In the genomic region with DNA sequence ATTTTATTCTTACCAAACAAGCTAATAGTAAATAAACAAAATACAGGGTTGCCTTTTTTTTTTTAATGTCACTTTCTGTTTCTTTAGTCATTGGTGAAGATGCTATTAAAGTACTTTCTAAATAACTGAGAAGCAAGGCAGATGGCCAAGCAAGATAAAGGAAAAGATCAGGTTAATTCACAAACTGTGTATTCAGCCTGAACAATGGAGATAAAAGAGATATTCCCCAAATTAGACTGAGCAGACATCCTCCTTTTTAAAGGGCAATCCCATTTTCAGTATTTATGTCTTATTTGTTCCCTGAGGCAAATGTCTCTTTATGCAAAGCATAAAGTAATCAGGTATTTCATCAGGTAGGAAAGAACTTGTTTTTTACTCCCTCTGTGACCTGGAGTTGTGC, we compare ENCODE assay signal across 1 cellular context.
TF ChIP-seq lines count a peak whose summit lies in the region.

No MANE protein-coding gene starts in this region.

TF ChIP-seq in K562, 482 proteins besides CTCF, POLR2A, EP300 and RAD21 (continued from another document):
- TF ChIP-seq, protein P1, sequence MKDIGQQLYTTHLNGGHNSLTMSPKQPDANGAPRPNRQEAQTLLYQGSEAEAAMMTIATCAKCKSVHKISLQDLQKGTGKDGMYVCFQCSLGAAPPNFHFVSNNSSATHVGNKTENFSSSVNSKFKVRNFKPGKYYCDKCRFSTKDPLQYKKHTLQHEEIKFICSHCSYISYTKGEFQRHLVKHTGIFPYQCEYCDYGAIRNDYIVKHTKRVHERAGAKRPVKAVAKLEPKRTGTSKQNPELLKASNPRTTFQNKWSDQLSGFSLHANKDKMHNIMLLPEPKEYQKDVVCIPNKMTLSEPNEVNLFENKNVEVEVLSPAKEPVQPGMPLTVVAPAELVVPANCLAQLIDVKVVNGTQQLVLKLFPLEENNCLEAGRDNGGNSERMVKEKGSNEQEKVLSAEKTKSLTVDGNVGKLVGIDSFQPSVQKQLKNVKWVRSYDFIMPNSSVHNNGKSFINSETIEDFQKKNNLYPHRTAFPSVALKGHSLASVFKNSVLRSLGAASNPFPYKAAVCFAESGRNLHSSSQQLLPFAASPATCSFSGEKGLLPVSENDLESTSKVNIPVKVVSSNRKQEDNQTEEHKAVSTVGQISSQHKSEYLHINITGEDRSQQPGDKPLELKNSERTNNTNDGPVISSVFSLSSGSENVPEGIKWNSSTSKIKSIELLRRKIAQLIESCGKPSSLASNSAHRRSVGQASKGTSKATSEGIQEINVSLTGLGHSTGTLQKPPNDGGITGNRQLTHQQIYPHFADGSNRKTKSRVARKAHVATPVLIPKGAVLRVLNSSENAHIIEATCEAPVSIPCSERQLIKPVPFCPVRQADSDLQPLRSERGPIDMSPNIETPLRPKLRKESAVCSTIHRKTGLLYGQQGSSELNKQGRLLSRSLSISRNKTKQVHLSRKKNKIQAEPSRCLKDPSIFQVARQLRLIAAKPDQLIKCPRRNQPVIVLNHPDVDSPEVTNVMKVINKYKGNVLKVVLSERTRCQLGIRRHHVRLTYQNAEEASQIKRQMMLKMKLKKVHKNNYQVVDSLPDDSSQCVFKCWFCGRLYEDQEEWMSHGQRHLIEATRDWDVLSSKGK (CRISPR knock-in tag; IDR thresholded peaks at IDR 0.05) = no peak
- TF ChIP-seq CBFA2T3 (IDR thresholded peaks at IDR 0.05) = peak; percentile 48
- TF ChIP-seq SETDB1 (IDR thresholded peaks at IDR 0.05; ENCODE audit: low read length) = no peak
- TF ChIP-seq SMARCE1 (IDR thresholded peaks at IDR 0.05) = no peak
- TF ChIP-seq MECOM (CRISPR knock-in tag; IDR thresholded peaks at IDR 0.05) = 0 out of 2 replicates have a peak, but pooled peaks have one; percentile 17
- TF ChIP-seq ZNF197 (CRISPR knock-in tag; IDR thresholded peaks at IDR 0.05; ENCODE audit: low read depth) = no peak
- TF ChIP-seq NCOA2 (IDR thresholded peaks at IDR 0.05; ENCODE audit: partially characterized antibody in 2 of 2) = no peak
- no peak for TF ChIP-seq TARDBP (IDR thresholded peaks at IDR 0.05)
- peak; percentile 57 for TF ChIP-seq NFIC (IDR thresholded peaks at IDR 0.05)
- TF ChIP-seq, protein P2, sequence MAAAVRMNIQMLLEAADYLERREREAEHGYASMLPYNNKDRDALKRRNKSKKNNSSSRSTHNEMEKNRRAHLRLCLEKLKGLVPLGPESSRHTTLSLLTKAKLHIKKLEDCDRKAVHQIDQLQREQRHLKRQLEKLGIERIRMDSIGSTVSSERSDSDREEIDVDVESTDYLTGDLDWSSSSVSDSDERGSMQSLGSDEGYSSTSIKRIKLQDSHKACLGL (CRISPR knock-in tag; IDR thresholded peaks at IDR 0.05; ENCODE audit: borderline replicate concordance, poor library complexity, severe bottlenecking) = no peak
- TF ChIP-seq, protein P3, sequence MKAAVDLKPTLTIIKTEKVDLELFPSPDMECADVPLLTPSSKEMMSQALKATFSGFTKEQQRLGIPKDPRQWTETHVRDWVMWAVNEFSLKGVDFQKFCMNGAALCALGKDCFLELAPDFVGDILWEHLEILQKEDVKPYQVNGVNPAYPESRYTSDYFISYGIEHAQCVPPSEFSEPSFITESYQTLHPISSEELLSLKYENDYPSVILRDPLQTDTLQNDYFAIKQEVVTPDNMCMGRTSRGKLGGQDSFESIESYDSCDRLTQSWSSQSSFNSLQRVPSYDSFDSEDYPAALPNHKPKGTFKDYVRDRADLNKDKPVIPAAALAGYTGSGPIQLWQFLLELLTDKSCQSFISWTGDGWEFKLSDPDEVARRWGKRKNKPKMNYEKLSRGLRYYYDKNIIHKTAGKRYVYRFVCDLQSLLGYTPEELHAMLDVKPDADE (conservative IDR thresholded peaks at IDR 0.05; ENCODE audit: control insufficient read depth, low read depth, low read length) = no peak
- TF ChIP-seq KAT7 (CRISPR knock-in tag; IDR thresholded peaks at IDR 0.05; ENCODE audit: borderline replicate concordance) = no peak
- TF ChIP-seq, protein P4, sequence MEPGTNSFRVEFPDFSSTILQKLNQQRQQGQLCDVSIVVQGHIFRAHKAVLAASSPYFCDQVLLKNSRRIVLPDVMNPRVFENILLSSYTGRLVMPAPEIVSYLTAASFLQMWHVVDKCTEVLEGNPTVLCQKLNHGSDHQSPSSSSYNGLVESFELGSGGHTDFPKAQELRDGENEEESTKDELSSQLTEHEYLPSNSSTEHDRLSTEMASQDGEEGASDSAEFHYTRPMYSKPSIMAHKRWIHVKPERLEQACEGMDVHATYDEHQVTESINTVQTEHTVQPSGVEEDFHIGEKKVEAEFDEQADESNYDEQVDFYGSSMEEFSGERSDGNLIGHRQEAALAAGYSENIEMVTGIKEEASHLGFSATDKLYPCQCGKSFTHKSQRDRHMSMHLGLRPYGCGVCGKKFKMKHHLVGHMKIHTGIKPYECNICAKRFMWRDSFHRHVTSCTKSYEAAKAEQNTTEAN (CRISPR knock-in tag; IDR thresholded peaks at IDR 0.05) = no peak
- TF ChIP-seq NONO (IDR thresholded peaks at IDR 0.05; ENCODE audit: low read depth in 2 of 2, low read length in 1 of 2) = no peak
- TF ChIP-seq, protein P5, sequence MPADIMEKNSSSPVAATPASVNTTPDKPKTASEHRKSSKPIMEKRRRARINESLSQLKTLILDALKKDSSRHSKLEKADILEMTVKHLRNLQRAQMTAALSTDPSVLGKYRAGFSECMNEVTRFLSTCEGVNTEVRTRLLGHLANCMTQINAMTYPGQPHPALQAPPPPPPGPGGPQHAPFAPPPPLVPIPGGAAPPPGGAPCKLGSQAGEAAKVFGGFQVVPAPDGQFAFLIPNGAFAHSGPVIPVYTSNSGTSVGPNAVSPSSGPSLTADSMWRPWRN (IDR thresholded peaks at IDR 0.05; ENCODE audit: low read depth) = no peak
- no peak for TF ChIP-seq XRCC3 (IDR thresholded peaks at IDR 0.05)
- TF ChIP-seq ZNF79 (CRISPR knock-in tag; IDR thresholded peaks at IDR 0.05; ENCODE audit: low read depth) = no peak
- TF ChIP-seq ZBED1 (IDR thresholded peaks at IDR 0.05) = no peak
- TF ChIP-seq, protein P6, sequence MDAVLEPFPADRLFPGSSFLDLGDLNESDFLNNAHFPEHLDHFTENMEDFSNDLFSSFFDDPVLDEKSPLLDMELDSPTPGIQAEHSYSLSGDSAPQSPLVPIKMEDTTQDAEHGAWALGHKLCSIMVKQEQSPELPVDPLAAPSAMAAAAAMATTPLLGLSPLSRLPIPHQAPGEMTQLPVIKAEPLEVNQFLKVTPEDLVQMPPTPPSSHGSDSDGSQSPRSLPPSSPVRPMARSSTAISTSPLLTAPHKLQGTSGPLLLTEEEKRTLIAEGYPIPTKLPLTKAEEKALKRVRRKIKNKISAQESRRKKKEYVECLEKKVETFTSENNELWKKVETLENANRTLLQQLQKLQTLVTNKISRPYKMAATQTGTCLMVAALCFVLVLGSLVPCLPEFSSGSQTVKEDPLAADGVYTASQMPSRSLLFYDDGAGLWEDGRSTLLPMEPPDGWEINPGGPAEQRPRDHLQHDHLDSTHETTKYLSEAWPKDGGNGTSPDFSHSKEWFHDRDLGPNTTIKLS (IDR thresholded peaks at IDR 0.05; ENCODE audit: borderline replicate concordance, low read depth) = no peak
- TF ChIP-seq, protein P7, sequence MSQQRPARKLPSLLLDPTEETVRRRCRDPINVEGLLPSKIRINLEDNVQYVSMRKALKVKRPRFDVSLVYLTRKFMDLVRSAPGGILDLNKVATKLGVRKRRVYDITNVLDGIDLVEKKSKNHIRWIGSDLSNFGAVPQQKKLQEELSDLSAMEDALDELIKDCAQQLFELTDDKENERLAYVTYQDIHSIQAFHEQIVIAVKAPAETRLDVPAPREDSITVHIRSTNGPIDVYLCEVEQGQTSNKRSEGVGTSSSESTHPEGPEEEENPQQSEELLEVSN (IDR thresholded peaks at IDR 0.05; ENCODE audit: borderline replicate concordance in 1 of 2, extremely low read depth in 1 of 2, insufficient read depth in 1 of 2, insufficient read length in 1 of 2, low read depth in 1 of 2, low read length in 1 of 2, poor library complexity in 1 of 2, severe bottlenecking in 1 of 2) = no peak
- TF ChIP-seq, protein P8, sequence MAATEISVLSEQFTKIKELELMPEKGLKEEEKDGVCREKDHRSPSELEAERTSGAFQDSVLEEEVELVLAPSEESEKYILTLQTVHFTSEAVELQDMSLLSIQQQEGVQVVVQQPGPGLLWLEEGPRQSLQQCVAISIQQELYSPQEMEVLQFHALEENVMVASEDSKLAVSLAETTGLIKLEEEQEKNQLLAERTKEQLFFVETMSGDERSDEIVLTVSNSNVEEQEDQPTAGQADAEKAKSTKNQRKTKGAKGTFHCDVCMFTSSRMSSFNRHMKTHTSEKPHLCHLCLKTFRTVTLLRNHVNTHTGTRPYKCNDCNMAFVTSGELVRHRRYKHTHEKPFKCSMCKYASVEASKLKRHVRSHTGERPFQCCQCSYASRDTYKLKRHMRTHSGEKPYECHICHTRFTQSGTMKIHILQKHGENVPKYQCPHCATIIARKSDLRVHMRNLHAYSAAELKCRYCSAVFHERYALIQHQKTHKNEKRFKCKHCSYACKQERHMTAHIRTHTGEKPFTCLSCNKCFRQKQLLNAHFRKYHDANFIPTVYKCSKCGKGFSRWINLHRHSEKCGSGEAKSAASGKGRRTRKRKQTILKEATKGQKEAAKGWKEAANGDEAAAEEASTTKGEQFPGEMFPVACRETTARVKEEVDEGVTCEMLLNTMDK (IDR thresholded peaks at IDR 0.05; ENCODE audit: borderline replicate concordance, insufficient read depth, low read depth, low read length, poor library complexity, severe bottlenecking) = no peak
- no peak for TF ChIP-seq BHLHE40 (IDR thresholded peaks at IDR 0.05; ENCODE audit: low read length)
- TF ChIP-seq ESRRA (IDR thresholded peaks at IDR 0.05; ENCODE audit: borderline replicate concordance, low read depth) = no peak
- TF ChIP-seq, protein P9, sequence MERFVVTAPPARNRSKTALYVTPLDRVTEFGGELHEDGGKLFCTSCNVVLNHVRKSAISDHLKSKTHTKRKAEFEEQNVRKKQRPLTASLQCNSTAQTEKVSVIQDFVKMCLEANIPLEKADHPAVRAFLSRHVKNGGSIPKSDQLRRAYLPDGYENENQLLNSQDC (CRISPR knock-in tag; IDR thresholded peaks at IDR 0.05) = no peak
- TF ChIP-seq KDM5B (IDR thresholded peaks at IDR 0.05; ENCODE audit: insufficient replicate concordance, low read depth, low read length) = no peak
- TF ChIP-seq, protein P10, sequence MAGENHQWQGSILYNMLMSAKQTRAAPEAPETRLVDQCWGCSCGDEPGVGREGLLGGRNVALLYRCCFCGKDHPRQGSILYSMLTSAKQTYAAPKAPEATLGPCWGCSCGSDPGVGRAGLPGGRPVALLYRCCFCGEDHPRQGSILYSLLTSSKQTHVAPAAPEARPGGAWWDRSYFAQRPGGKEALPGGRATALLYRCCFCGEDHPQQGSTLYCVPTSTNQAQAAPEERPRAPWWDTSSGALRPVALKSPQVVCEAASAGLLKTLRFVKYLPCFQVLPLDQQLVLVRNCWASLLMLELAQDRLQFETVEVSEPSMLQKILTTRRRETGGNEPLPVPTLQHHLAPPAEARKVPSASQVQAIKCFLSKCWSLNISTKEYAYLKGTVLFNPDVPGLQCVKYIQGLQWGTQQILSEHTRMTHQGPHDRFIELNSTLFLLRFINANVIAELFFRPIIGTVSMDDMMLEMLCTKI (IDR thresholded peaks at IDR 0.05; ENCODE audit: partially characterized antibody) = no peak
- TF ChIP-seq HNRNPL (IDR thresholded peaks at IDR 0.05; ENCODE audit: low read depth, low read length) = no peak
- no peak for TF ChIP-seq SRF (CRISPR knock-in tag; IDR thresholded peaks at IDR 0.05)
- TF ChIP-seq SIN3A (IDR thresholded peaks at IDR 0.05; ENCODE audit: borderline replicate concordance in 2 of 2, control insufficient read depth in 1 of 2, low read depth in 2 of 2, low read length in 2 of 2) = no peak
